ENCODE assay signal across 11 cellular contexts in the genomic region with DNA sequence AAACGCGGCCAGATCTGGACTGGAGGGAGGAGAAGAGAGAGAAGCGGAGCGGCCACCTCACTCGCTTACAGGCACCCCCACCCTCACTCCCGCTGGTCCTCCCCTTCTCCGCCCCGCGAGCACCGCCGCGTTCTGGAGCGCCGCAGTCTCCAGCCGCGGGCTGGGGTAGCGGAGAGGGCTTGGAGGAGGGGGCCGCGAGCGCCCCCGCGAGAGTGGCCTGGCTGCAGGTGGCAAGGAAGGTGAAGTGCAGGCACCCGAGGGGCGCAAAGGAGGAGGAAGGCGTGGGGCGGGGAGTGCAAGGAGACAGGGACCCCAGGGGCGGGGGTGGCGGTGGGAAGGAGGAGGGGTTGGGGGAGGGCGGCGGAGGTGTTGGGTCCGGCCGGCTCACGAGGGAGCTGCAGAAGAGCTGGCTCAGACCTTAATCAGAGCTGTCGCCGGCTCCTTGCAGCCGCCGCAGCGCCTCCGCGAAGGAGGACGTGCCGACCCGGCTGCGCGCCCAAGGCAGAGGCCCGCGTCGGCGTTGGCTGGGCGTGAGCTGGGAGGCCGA. TPM values are rescaled to one million over a fixed set of nuclear protein-coding genes. Genes with fewer than 3 reads are reported as not detected.
A peak's percentile ranks its signal among the peaks of the same experiment; 100 is the strongest.
DNase-seq lines count a peak whose midpoint lies in the region; ATAC-seq and TF ChIP-seq lines count a peak whose summit lies in the region.
"Had no signal": no experiment of that assay in that cellular context is flagged by ENCODE, and none has a peak within 500 bp of the region (broad histone marks: within the 10 kb centered on the region; RNA-seq: fewer than 3 reads in every experiment).

A gene with protein sequence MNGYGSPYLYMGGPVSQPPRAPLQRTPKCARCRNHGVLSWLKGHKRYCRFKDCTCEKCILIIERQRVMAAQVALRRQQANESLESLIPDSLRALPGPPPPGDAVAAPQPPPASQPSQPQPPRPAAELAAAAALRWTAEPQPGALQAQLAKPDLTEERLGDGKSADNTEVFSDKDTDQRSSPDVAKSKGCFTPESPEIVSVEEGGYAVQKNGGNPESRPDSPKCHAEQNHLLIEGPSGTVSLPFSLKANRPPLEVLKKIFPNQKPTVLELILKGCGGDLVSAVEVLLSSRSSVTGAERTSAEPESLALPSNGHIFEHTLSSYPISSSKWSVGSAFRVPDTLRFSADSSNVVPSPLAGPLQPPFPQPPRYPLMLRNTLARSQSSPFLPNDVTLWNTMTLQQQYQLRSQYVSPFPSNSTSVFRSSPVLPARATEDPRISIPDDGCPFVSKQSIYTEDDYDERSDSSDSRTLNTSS (plus strand): TSS at position 398 of the 547 bp plus-strand sequence. CDS start 347 bp downstream, outside the sequence.

- ATAC-seq in naive B cell (ENCODE audit: low read depth in 2 of 2): no peak

- peaks cover 59 to 82% (median 76%) of the 10 kb centered on the region in 3 donors for H3K27me3 Mint-ChIP-seq in naive B cell

- H3K9me3 Mint-ChIP-seq in naive B cell: peaks cover 0 to 25% (median 5%) of the 10 kb centered on the region in 7 donors

- peak; percentile 66 for DNase-seq in Daoy (ENCODE audit: low read depth)
- DNase-seq in astrocyte of the hippocampus (ENCODE audit: low read depth, low spot score): peak; percentile 37
- DNase-seq in naive B cell: no peak
- no peak for DNase-seq in cortex of kidney (lab: John Stamatoyannopoulos, UW)
- no peak for DNase-seq in vagina (ENCODE audit: extremely low spot score in 2 of 2)
- no peak for DNase-seq in NK-92 treated with Interleukin-12 subunit alpha and Interleukin-12 subunit beta, amount 100 ng/mL, for 24 hours (lab: John Stamatoyannopoulos, UW)
- DNase-seq in UCSD-AML1 (lab: John Stamatoyannopoulos, UW; ENCODE audit: unreplicated experiment): no peak
- DNase-seq: caudate nucleus had no signal

- peaks cover 4 to 35% (median 5%) of the 10 kb centered on the region in 3 donors for H3K4me1 Mint-ChIP-seq in naive B cell

- peak within 1 kb of the TSS in 5 of 6 donors; percentile 29 to 68 (median 60) for H3K27ac Mint-ChIP-seq in naive B cell

- peak within 1 kb of the TSS in 6 of 8 donors; percentile 16 to 58 (median 34) for H3K4me3 Mint-ChIP-seq in naive B cell

- TF ChIP-seq CTCF in vagina (IDR thresholded peaks at IDR 0.05): no peak

- WGBS in HUES64: under 1% methylated on average over 51 of the region's 51 CpGs

- H3K36me3 ChIP-seq in HUES64 (ENCODE audit: insufficient read depth, low read length) (no peaks in the 10 kb centered on the region), vagina (no peaks in the 10 kb centered on the region)

- H3K9ac ChIP-seq in HUES64 (ENCODE audit: low read depth, low read length): 0 out of 2 replicates have a peak within 1 kb of the TSS, but pooled peaks have one; percentile 13

- H3K36me3 Mint-ChIP-seq in naive B cell: peaks cover 6 to 12% of the 10 kb centered on the region in 2 donors

- intact Hi-C loops in vagina (cut with DNase I): no loop called here

- peaks cover 27% of the 10 kb centered on the region for H3K4me1 ChIP-seq in HUES64 (ENCODE audit: insufficient read depth, low read length)
- peaks cover 33% of the 10 kb centered on the region for H3K4me1 ChIP-seq in vagina

- H3K9me3 ChIP-seq in HUES64 (ENCODE audit: insufficient read depth, low read depth, low read length): no peaks in the 10 kb centered on the region
- no peaks in the 10 kb centered on the region for H3K9me3 ChIP-seq in vagina

- H3K27ac ChIP-seq in HUES64 (ENCODE audit: low read depth, low read length): no peak within 1 kb of the TSS
- no peak within 1 kb of the TSS for H3K27ac ChIP-seq in vagina

- TF ChIP-seq POLR2A in vagina (IDR thresholded peaks at IDR 0.05): no peak

- H3K4me3 ChIP-seq in HUES64 (ENCODE audit: low read length): peak within 1 kb of the TSS; percentile 50
- peak within 1 kb of the TSS in 1 of 2 donors; percentile 11 for H3K4me3 ChIP-seq in vagina

- peaks cover 100% of the 10 kb centered on the region for H3K27me3 ChIP-seq in HUES64 (ENCODE audit: insufficient read depth, low read length)
- H3K27me3 ChIP-seq in vagina: peaks cover 38% of the 10 kb centered on the region

RNA-seq across cellular contexts. Expression of the gene that starts here (rescaled TPM):
- not detected in 2 replicates for total RNA-seq in Daoy (2014; rRNA removed; shearing (Covaris generic))
- polyA plus RNA-seq in HUES64 (2013, experiment 1 of 2): not detected
- not detected for polyA plus RNA-seq in HUES64 (2013, experiment 2 of 2)
- not detected for polyA plus RNA-seq in naive B cell (ENCODE audit: low read depth in 6 of 6)
- not detected for total RNA-seq in vagina
- total RNA-seq: H4, liver had no signal
- polyA plus RNA-seq: liver had no signal

Comparison
In these comparisons a context has a peak if more than half of its experiments do, and no peak if none do; other contexts are left out.
1. Peak in DNase-seq in Daoy; RNA of the gene not detected or under 1 TPM.